Comparison of ENCODE assay signal across 28 cellular contexts in the genomic region with DNA sequence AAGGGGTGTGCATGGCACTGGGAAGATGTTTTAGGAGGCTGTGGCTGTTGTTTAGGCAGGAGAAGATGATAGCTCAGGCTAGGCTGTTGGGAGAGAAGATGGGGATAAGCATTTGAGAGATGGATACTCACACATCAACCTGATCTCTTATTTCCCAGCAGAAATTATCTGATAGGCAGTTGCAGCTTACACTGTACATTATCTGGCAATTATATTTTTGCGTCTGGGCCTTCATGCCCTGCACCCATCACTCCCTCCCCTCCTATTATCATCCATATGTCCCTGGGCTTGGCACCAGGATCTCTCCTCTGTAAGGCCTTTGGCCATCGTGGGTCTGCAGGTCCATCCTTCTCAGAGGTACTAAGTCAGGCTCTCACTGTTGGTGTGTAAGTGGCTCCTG.
"Had no signal": no experiment of that assay in that cellular context is flagged by ENCODE, and none has a peak within 500 bp of the region (broad histone marks: within the 10 kb centered on the region; RNA-seq: fewer than 3 reads in every experiment).

No MANE protein-coding gene starts in this region.

- H3K4me3 ChIP-seq: colonic mucosa, coronary artery, dorsolateral prefrontal cortex, esophagus muscularis mucosa, esophagus squamous epithelium, gastrocnemius medialis, gastroesophageal sphincter, heart left ventricle, heart right ventricle had no signal

- ATAC-seq: effector memory CD8-positive, alpha-beta T cell; esophagus mucosa; foreskin keratinocyte; gastrocnemius medialis; gastroesophageal sphincter; heart left ventricle; heart right ventricle had no signal

- DNase-seq: colonic mucosa; cortex of kidney; dermis blood vessel endothelial cell; dorsolateral prefrontal cortex; effector CD4-positive, alpha-beta T cell; effector CD8-positive, alpha-beta T cell; effector memory CD4-positive, alpha-beta T cell; effector memory CD8-positive, alpha-beta T cell; endodermal cell; erythroblast; esophagus squamous epithelium; foreskin fibroblast; foreskin keratinocyte; foreskin melanocyte; gastrocnemius medialis; glutamatergic neuron; heart left ventricle; heart right ventricle had no signal

- H3K27ac Mint-ChIP-seq: dendritic cell treated with granulocyte-macrophage colony-stimulating factor and Interleukin-4, amounts not matched to agents 40 ng/mL and 50 ng/mL, for 4 days; effector memory CD8-positive, alpha-beta T cell; endodermal cell had no signal

- H3K27me3 ChIP-seq: colonic mucosa, foreskin keratinocyte, gastrocnemius medialis had no signal

- H3K27ac ChIP-seq: colonic mucosa, coronary artery, dorsolateral prefrontal cortex, epithelial cell of prostate, esophagus muscularis mucosa, esophagus squamous epithelium, foreskin keratinocyte, gastrocnemius medialis, gastroesophageal sphincter, heart left ventricle, heart right ventricle had no signal

- H3K36me3 ChIP-seq: colonic mucosa, esophagus muscularis mucosa, esophagus squamous epithelium, gastrocnemius medialis, gastroesophageal sphincter, heart left ventricle, heart right ventricle had no signal

- H3K4me1 ChIP-seq: colonic mucosa, esophagus muscularis mucosa, foreskin keratinocyte, gastrocnemius medialis, gastroesophageal sphincter, heart left ventricle, heart right ventricle had no signal

- H3K9me3 ChIP-seq: colonic mucosa, esophagus muscularis mucosa, esophagus squamous epithelium, gastrocnemius medialis, gastroesophageal sphincter, heart left ventricle, heart right ventricle had no signal

- H3K4me3 Mint-ChIP-seq: dendritic cell treated with granulocyte-macrophage colony-stimulating factor and Interleukin-4, amounts not matched to agents 40 ng/mL and 50 ng/mL, for 4 days; effector memory CD8-positive, alpha-beta T cell; endodermal cell had no signal

- H3K9me3 Mint-ChIP-seq: dendritic cell treated with granulocyte-macrophage colony-stimulating factor and Interleukin-4, amounts not matched to agents 40 ng/mL and 50 ng/mL, for 4 days; endodermal cell had no signal

- H3K27me3 Mint-ChIP-seq: dendritic cell treated with granulocyte-macrophage colony-stimulating factor and Interleukin-4, amounts not matched to agents 40 ng/mL and 50 ng/mL, for 4 days had no signal

- H3K4me1 Mint-ChIP-seq: endodermal cell had no signal

- FAIRE-seq: colon, endometrium, endothelial cell of umbilical vein, frontal cortex had no signal
